31 cellular contexts compared by ENCODE assay signal in the genomic region with DNA sequence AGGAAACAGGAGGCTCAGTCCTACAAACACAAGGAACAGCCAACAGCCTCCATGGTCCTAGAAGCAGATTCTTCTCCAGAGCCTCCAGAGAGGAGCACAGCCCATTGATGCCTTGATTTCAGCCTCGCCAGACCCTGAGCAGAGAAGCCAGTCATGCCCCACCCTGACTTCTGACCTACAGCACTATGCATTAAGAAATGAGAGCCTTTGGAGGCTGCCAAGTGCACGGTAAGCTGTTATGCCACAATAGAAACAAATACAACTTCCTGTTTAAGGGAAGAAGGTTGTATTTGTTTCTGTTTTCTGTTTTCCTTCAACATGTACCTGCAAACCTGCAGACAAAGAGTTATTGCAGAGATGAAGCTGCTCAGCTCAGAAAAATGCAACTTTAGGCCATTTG.
"Had no signal": no experiment of that assay in that cellular context is flagged by ENCODE, and none has a peak within 500 bp of the region (broad histone marks: within the 10 kb centered on the region; RNA-seq: fewer than 3 reads in every experiment).

No MANE protein-coding gene starts in this region.

- H3K9me3 ChIP-seq: ascending aorta, SJSA1, SK-N-SH had no signal

- H3K36me3 ChIP-seq: ascending aorta, cardiac muscle cell, SJSA1 had no signal

- H3K4me3 Mint-ChIP-seq: activated CD4-positive, alpha-beta T cell treated with anti-CD3 and anti-CD28 coated beads, Interleukin-2, amount 10 ng/mL, durations not matched to agents 7 days and 5 days; activated CD8-positive, alpha-beta T cell treated with anti-CD3 and anti-CD28 coated beads, Interleukin-2, amount 10 ng/mL, durations not matched to agents 7 days and 5 days; activated naive CD4-positive, alpha-beta T cell treated with anti-CD3 and anti-CD28 coated beads, Interleukin-2, amount 50 U/mL, for 24 hours; activated naive CD8-positive, alpha-beta T cell treated with anti-CD3 and anti-CD28 coated beads, Interleukin-2, amount 10 ng/mL, durations not matched to agents 7 days and 5 days; activated T-cell treated with anti-CD3 and anti-CD28 coated beads, Interleukin-2, amount 50 U/mL, for 24 hours; central memory CD8-positive, alpha-beta T cell; T-helper 1 cell treated with Interleukin-12 subunit alpha and Interleukin-12 subunit beta and Interleukin-4 antibody, amounts not matched to agents 30 μg/mL and 1 μg/mL, for 36 hours; T-helper 2 cell treated with Interferon-gamma antibody and Interleukin-4, amounts not matched to agents 5 μg/mL and 100 μg/mL, for 36 hours had no signal

- H3K9me2 ChIP-seq: SK-N-SH had no signal

- H3K4me1 Mint-ChIP-seq: activated CD4-positive, alpha-beta T cell treated with anti-CD3 and anti-CD28 coated beads, Interleukin-2, amount 10 ng/mL, durations not matched to agents 7 days and 5 days; activated naive CD4-positive, alpha-beta T cell treated with anti-CD3 and anti-CD28 coated beads, Interleukin-2, amount 50 U/mL, for 24 hours; activated naive CD8-positive, alpha-beta T cell treated with anti-CD3 and anti-CD28 coated beads, Interleukin-2, amount 10 ng/mL, durations not matched to agents 7 days and 5 days; central memory CD8-positive, alpha-beta T cell had no signal

- H3K27ac Mint-ChIP-seq: activated CD4-positive, alpha-beta T cell treated with anti-CD3 and anti-CD28 coated beads, Interleukin-2, amount 10 ng/mL, durations not matched to agents 7 days and 5 days; activated CD8-positive, alpha-beta T cell treated with anti-CD3 and anti-CD28 coated beads, Interleukin-2, amount 10 ng/mL, durations not matched to agents 7 days and 5 days; activated naive CD4-positive, alpha-beta T cell treated with anti-CD3 and anti-CD28 coated beads, Interleukin-2, amount 50 U/mL, for 24 hours; activated naive CD8-positive, alpha-beta T cell treated with anti-CD3 and anti-CD28 coated beads, Interleukin-2, amount 10 ng/mL, durations not matched to agents 7 days and 5 days; activated T-cell treated with anti-CD3 and anti-CD28 coated beads, Interleukin-2, amount 50 U/mL, for 24 hours; activated T-helper 2 cell treated with anti-CD3 and anti-CD28 coated beads, Interferon-gamma antibody, Interleukin-2, Interleukin-4, amounts not matched to agents 10 μg/mL and 5 μg/mL and 100 μg/mL, durations not matched to agents 14 hours and 24 hours and 36 hours; T-helper 1 cell treated with Interleukin-12 subunit alpha and Interleukin-12 subunit beta and Interleukin-4 antibody, amounts not matched to agents 30 μg/mL and 1 μg/mL, for 36 hours; T-helper 2 cell treated with Interferon-gamma antibody and Interleukin-4, amounts not matched to agents 5 μg/mL and 100 μg/mL, for 36 hours had no signal

- H3K27me3 Mint-ChIP-seq: activated CD4-positive, alpha-beta T cell treated with anti-CD3 and anti-CD28 coated beads, Interleukin-2, amount 10 ng/mL, durations not matched to agents 7 days and 5 days; activated naive CD8-positive, alpha-beta T cell treated with anti-CD3 and anti-CD28 coated beads, Interleukin-2, amount 10 ng/mL, durations not matched to agents 7 days and 5 days had no signal

- H3K27ac ChIP-seq: ascending aorta, cardiac muscle cell, SJSA1 had no signal

- H3K4me1 ChIP-seq: ascending aorta had no signal

- H3K4me3 ChIP-seq: ascending aorta, cardiac muscle cell, SJSA1 had no signal

- H3K9me3 Mint-ChIP-seq: activated CD4-positive, alpha-beta T cell treated with anti-CD3 and anti-CD28 coated beads, Interleukin-2, amount 10 ng/mL, durations not matched to agents 7 days and 5 days; activated naive CD8-positive, alpha-beta T cell treated with anti-CD3 and anti-CD28 coated beads, Interleukin-2, amount 10 ng/mL, durations not matched to agents 7 days and 5 days; activated T-cell treated with anti-CD3 and anti-CD28 coated beads, Interleukin-2, amount 50 U/mL, for 24 hours; activated T-helper 2 cell treated with anti-CD3 and anti-CD28 coated beads, Interferon-gamma antibody, Interleukin-2, Interleukin-4, amounts not matched to agents 10 μg/mL and 5 μg/mL and 100 μg/mL, durations not matched to agents 14 hours and 24 hours and 36 hours; central memory CD8-positive, alpha-beta T cell; T-helper 2 cell treated with Interferon-gamma antibody and Interleukin-4, amounts not matched to agents 5 μg/mL and 100 μg/mL, for 36 hours had no signal

- H3K4me2 ChIP-seq: SK-N-SH had no signal

- H3K27me3 ChIP-seq: ascending aorta, cardiac muscle cell, SJSA1 had no signal

- ATAC-seq: activated CD8-positive, alpha-beta T cell treated with anti-CD3 and anti-CD28 coated beads, Interleukin-2, amount 10 ng/mL, durations not matched to agents 7 days and 5 days; Panc1 had no signal

- DNase-seq: activated CD4-positive, alpha-beta T cell treated with anti-CD3 and anti-CD28 coated beads, Interleukin-2, amount 10 ng/mL, durations not matched to agents 7 days and 5 days; activated CD4-positive, alpha-beta T cell treated with anti-CD3 and anti-CD28 coated beads, Interleukin-2, amount 50 U/mL, for 48 hours; activated CD8-positive, alpha-beta T cell treated with anti-CD3 and anti-CD28 coated beads, Interleukin-2, amount 10 ng/mL, durations not matched to agents 7 days and 5 days; activated gamma-delta T cell; activated naive CD4-positive, alpha-beta T cell treated with Interleukin-2 at 50 U/mL for 16 hours; activated naive CD8-positive, alpha-beta T cell treated with anti-CD3 and anti-CD28 coated beads, Interleukin-2, amount 10 ng/mL, durations not matched to agents 7 days and 5 days; activated T-cell treated with anti-CD3 and anti-CD28 coated beads, Interleukin-2, amount 50 U/mL, for 24 hours; amygdala; Karpas-422; KBM-7; NCI-H1048; NCI-H1105 treated with DMSO at 0.1 percent for 48 hours; NCI-H1436 treated with DMSO at 0.1 percent for 48 hours; NCI-H1694 treated with DMSO at 0.1 percent for 48 hours; NCI-H2029 treated with DMSO at 0.1 percent for 48 hours; NCI-H2107; NCI-H2171; NCI-H510A; NCI-H526 treated with DMSO at 0.1 percent for 48 hours; NCI-H82; SHP77 treated with DMSO at 0.1 percent for 48 hours; SK-N-SH had no signal

- H3K36me3 Mint-ChIP-seq: activated naive CD4-positive, alpha-beta T cell treated with anti-CD3 and anti-CD28 coated beads, Interleukin-2, amount 50 U/mL, for 24 hours; activated naive CD8-positive, alpha-beta T cell treated with anti-CD3 and anti-CD28 coated beads, Interleukin-2, amount 10 ng/mL, durations not matched to agents 7 days and 5 days had no signal

- H3K9ac ChIP-seq: SK-N-SH had no signal
